ENCODE assay signal across 30 cellular contexts in the genomic region with DNA sequence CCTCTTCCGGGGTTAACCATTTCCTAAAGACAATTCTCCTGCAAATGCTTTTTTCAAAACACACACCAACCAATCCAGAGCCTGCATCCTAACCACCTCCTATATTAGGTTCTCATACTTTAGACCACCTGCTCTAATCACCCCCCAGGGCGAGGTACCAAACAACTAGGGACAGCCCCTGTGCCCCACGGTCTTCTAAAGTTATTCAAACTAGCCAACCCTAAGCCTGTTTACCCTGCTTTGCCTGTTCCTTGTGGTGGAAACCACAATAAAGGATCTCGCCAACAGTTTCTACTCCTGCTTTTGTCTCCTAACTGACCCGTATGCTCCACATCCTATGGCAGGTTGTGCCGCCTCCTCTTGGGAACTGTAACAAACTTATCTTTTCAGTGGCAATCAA.
"Had no signal": no experiment of that assay in that cellular context is flagged by ENCODE, and none has a peak within 500 bp of the region (broad histone marks: within the 10 kb centered on the region; RNA-seq: fewer than 3 reads in every experiment).

No MANE protein-coding gene starts in this region.

- DNase-seq: activated CD4-positive, alpha-beta T cell treated with anti-CD3 and anti-CD28 coated beads for 4 hours; activated CD4-positive, alpha-beta T cell treated with anti-CD3 and anti-CD28 coated beads, Interleukin-2, amount 50 U/mL, for 4 hours; activated CD8-positive, alpha-beta memory T cell treated with anti-CD3 and anti-CD28 coated beads, Interleukin-2, amount 50 U/mL, for 4 hours; activated gamma-delta T cell; activated T-cell treated with anti-CD3 and anti-CD28 coated beads, Interleukin-2, amount 50 U/mL, for 1 hour; cortex of kidney; effector memory CD8-positive, alpha-beta T cell; erythroblast; gastrocnemius medialis; immature natural killer cell; kidney; left colon; mammary epithelial cell; naive B cell; pancreas; retina; stimulated activated CD4-positive, alpha-beta T cell treated with anti-CD3 and anti-CD28 coated beads, Interleukin-12 subunit alpha, Interleukin-12 subunit beta, amount 100 ng/mL, for 4 hours; stimulated activated CD4-positive, alpha-beta T cell treated with anti-CD3 and anti-CD28 coated beads, Interleukin-4, amount 100 ng/mL, for 1 hour had no signal

- H3K27me3 Mint-ChIP-seq: activated naive CD8-positive, alpha-beta T cell; brain; effector memory CD8-positive, alpha-beta T cell; naive B cell had no signal

- H3K4me3 ChIP-seq: ascending aorta, cardiac muscle cell, gastrocnemius medialis, hepatocyte, pancreas, prostate gland, skin epidermis, suprapubic skin, tibial nerve had no signal

- H3K27ac Mint-ChIP-seq: activated naive CD8-positive, alpha-beta T cell; activated T-helper 1 cell treated with anti-CD3 and anti-CD28 coated beads, Interleukin-12 subunit alpha, Interleukin-12 subunit beta, Interleukin-2, Interleukin-4 antibody, amounts not matched to agents 30 ng/mL and 10 ng/mL and 1 ng/mL, durations not matched to agents 14 hours and 24 hours and 36 hours; brain; mesothelial cell of epicardium had no signal

- H3K27ac ChIP-seq: ascending aorta, cardiac muscle cell, gastrocnemius medialis, hepatocyte, pancreas, prostate gland, skin epidermis, suprapubic skin, tibial nerve had no signal

- H3K36me3 ChIP-seq: ascending aorta, cardiac muscle cell, prostate gland, suprapubic skin had no signal

- H3K9me3 Mint-ChIP-seq: effector memory CD8-positive, alpha-beta T cell had no signal

- ATAC-seq: effector memory CD8-positive, alpha-beta T cell; gastrocnemius medialis; left colon; pancreas; sciatic nerve had no signal

- H3K9me3 ChIP-seq: ascending aorta, gastrocnemius medialis, pancreas, prostate gland, suprapubic skin had no signal

- H3K4me1 Mint-ChIP-seq: brain, mesothelial cell of epicardium had no signal

- H3K4me3 Mint-ChIP-seq: activated naive CD8-positive, alpha-beta T cell; activated T-helper 1 cell treated with anti-CD3 and anti-CD28 coated beads, Interleukin-12 subunit alpha, Interleukin-12 subunit beta, Interleukin-2, Interleukin-4 antibody, amounts not matched to agents 30 ng/mL and 10 ng/mL and 1 ng/mL, durations not matched to agents 14 hours and 24 hours and 36 hours; brain; immature natural killer cell; mesothelial cell of epicardium had no signal

- H3K27me3 ChIP-seq: ascending aorta, cardiac muscle cell, gastrocnemius medialis, hepatocyte, pancreas, suprapubic skin, tibial nerve had no signal

- H3K4me1 ChIP-seq: ascending aorta, pancreas, prostate gland, suprapubic skin, tibial nerve had no signal
